Comparison of ENCODE assay signal across 8 cellular contexts in the genomic region with DNA sequence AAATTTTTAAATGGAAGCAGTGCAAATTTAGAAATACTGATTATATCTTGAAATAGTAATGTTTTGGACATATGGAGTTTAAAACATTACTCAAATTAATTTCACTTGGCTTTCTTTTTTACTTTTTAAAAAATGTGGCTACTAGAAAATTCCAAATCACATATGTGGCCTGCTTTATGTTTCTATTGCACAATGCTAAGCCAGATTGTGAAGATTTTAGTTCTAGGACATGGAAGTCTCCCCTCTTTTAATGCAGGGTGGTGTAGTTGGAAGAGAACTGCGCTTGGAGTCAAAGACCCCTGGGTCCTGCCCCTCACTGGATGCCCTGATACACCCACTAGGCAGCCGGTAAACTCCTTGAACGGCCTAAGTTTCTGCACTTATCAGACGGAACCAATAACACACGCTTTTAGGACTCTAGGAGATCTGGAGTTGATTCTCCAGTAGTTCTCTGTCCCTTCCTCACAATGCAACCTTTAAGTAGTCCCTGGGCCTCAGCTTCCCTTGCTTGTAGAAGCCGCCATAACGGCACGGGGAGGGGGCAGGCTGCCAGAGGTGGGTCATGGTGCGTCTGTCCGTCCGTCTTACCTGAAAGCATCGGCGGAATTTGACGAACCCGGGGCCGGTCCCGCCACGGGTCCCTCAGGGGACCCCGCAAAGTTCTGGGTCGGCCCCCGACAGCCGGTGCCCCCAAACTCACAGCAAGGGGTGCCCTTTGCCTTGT. TPM values are rescaled to one million over a fixed set of nuclear protein-coding genes. Genes with fewer than 3 reads are reported as not detected.
A peak's percentile ranks its signal among the peaks of the same experiment; 100 is the strongest.
DNase-seq lines count a peak whose midpoint lies in the region; ATAC-seq and TF ChIP-seq lines count a peak whose summit lies in the region.

No MANE protein-coding gene starts in this region.

- TF ChIP-seq CTCF in brain microvascular endothelial cell (IDR thresholded peaks at IDR 0.05; ENCODE audit: low read depth, low read length, missing control alignments), result no peak

- DNase-seq in DMS153 treated with DMSO at 0.1 percent for 48 hours (lab: John Stamatoyannopoulos, UW; ENCODE audit: unreplicated experiment), result peak; percentile 30
- no peak for DNase-seq in DMS153 (lab: John Stamatoyannopoulos, UW)
- peak; percentile 34 for DNase-seq in NCI-H146 treated with DMSO at 0.1 percent for 48 hours (lab: John Stamatoyannopoulos, UW; ENCODE audit: unreplicated experiment)
- peak; percentile 1 for DNase-seq in brain microvascular endothelial cell
- peak; percentile 1 for DNase-seq in kidney glomerular epithelial cell (lab: John Stamatoyannopoulos, UW)
- peak in 2 of 49 donors; percentile 50 to 69 for DNase-seq in substantia nigra (lab: John Stamatoyannopoulos, UW)
- DNase-seq in left lobe of liver (ENCODE audit: low spot score), result no peak
- no peak for DNase-seq in UCSD-AML1 (lab: John Stamatoyannopoulos, UW; ENCODE audit: unreplicated experiment)

- no peaks in the 10 kb centered on the region for H3K36me3 ChIP-seq in brain microvascular endothelial cell (replicated peaks)

- in situ Hi-C loops in brain microvascular endothelial cell (cut with HindIII; ENCODE audit: low pct_ligation_motif_present, low sequenced_read_pairs), result no loop called here

- no peak for ATAC-seq in left lobe of liver

- H3K4me3 ChIP-seq in brain microvascular endothelial cell (ENCODE audit: low read depth, low read length), result peak overlapping the region; percentile 91

- H3K27ac ChIP-seq in brain microvascular endothelial cell (peak overlapping the region; percentile 100), substantia nigra (ENCODE audit: low read depth, low read length, poor library complexity, severe bottlenecking) (peak overlapping the region; percentile 99)

- H3K27me3 ChIP-seq in brain microvascular endothelial cell (replicated peaks), result no peaks in the 10 kb centered on the region

RNA-seq across cellular contexts. Expression of a gene that starts 0.5 kb away (rescaled TPM):
- total RNA-seq in left lobe of liver, result 0.03 TPM

RNA-seq across cellular contexts. Expression of a gene that starts 0.7 kb away (rescaled TPM):
- 13.7 TPM for total RNA-seq in left lobe of liver

RNA-seq across cellular contexts. Expression of a gene that starts 26.1 kb away (rescaled TPM):
- 29.0 TPM for total RNA-seq in left lobe of liver

RNA-seq across cellular contexts. Expression of a gene that starts 45.0 kb away (rescaled TPM):
- total RNA-seq in left lobe of liver, result 16.6 TPM

RNA-seq across cellular contexts. Expression of a gene that starts 50.0 kb away (rescaled TPM):
- 14.4 TPM for total RNA-seq in left lobe of liver

Comparison
In these comparisons a context has a peak if more than half of its experiments do, and no peak if none do; other contexts are left out.
1. DNase-seq: peak in DMS153 treated with DMSO at 0.1 percent for 48 hours (single experiment), NCI-H146 treated with DMSO at 0.1 percent for 48 hours (single experiment), brain microvascular endothelial cell (single experiment) and kidney glomerular epithelial cell (single experiment); none in DMS153 (single experiment), left lobe of liver (single experiment) and UCSD-AML1 (single experiment).